2 cellular contexts compared by ENCODE assay signal in genomic region chr15:89096664-89097063, GRCh38.
TF ChIP-seq lines count a peak whose summit lies in the region.

No MANE protein-coding gene starts in this region.

TF ChIP-seq in IMR-90, 13 proteins besides CTCF, POLR2A, EP300 and RAD21:
- TF ChIP-seq MAFK (IDR thresholded peaks at IDR 0.05; ENCODE audit: low read depth, low read length) (no peak), USF2 (IDR thresholded peaks at IDR 0.05; ENCODE audit: low read depth, low read length) (no peak), BHLHE40 (IDR thresholded peaks at IDR 0.05; ENCODE audit: low read depth, low read length) (peak; percentile 29; the same call in 1 of the 2 replicates), CHD1 (IDR thresholded peaks at IDR 0.05; ENCODE audit: low read depth, low read length) (no peak), CEBPB (IDR thresholded peaks at IDR 0.05; ENCODE audit: low read depth, low read length) (0 out of 2 replicates have a peak, but pooled peaks have one; percentile 10), MXI1 (IDR thresholded peaks at IDR 0.05; ENCODE audit: borderline replicate concordance, low read depth, low read length) (no peak)

TF ChIP-seq in K562, 482 proteins besides CTCF, POLR2A, EP300 and RAD21:
- no peak for TF ChIP-seq NR1H2 (CRISPR knock-in tag; IDR thresholded peaks at IDR 0.05)
- peak; percentile 68 for TF ChIP-seq ZBTB40 (IDR thresholded peaks at IDR 0.05)
- TF ChIP-seq ZBTB40 (CRISPR knock-in tag; IDR thresholded peaks at IDR 0.05), result no peak
- TF ChIP-seq ZFP36 (IDR thresholded peaks at IDR 0.05; ENCODE audit: low read depth, low read length, partially characterized antibody), result peak; percentile 75
